In genomic region chr5:35050541-35051126, GRCh38 we compare ENCODE assay signal across 20 cellular contexts. TPM values are rescaled to one million over a fixed set of nuclear protein-coding genes. Genes with fewer than 3 reads are reported as not detected.
DNase-seq lines count a peak whose midpoint lies in the region; ATAC-seq, FAIRE-seq and TF ChIP-seq lines count a peak whose summit lies in the region.
"Had no signal": no experiment of that assay in that cellular context is flagged by ENCODE, and none has a peak within 500 bp of the region (broad histone marks: within the 10 kb centered on the region; RNA-seq: fewer than 3 reads in every experiment).

No MANE protein-coding gene starts in this region.

- no peaks in the 10 kb centered on the region for H3K36me3 ChIP-seq in hepatocyte (replicated peaks; ENCODE audit: insufficient read depth, low read depth)
- H3K36me3 ChIP-seq in HepG2 (replicated peaks in 1 of 2; ENCODE audit: control insufficient read depth in 1 of 2, insufficient read depth in 2 of 2, low read length in 2 of 2): no peaks in the 10 kb centered on the region
- H3K36me3 ChIP-seq in pancreas: no peaks in the 10 kb centered on the region
- H3K36me3 ChIP-seq in adrenal gland (replicated peaks in 1 of 2): no peaks in the 10 kb centered on the region

- in situ Hi-C loops in HepG2 (cut with HindIII; ENCODE audit: extremely low pct_ligation_motif_present, low pct_unique_long_range_greater_than_20kb): no loop called here

- H3K27ac ChIP-seq in hepatocyte: peak overlapping the region; percentile 72
- no peak overlapping the region for H3K27ac ChIP-seq in HepG2 (ENCODE audit: extremely low read length, insufficient read depth, low read length)
- no peak overlapping the region for H3K27ac ChIP-seq in pancreas
- H3K27ac ChIP-seq in adrenal gland: no peak overlapping the region
- H3K27ac ChIP-seq: GM23248 had no signal

- H3K79me2 ChIP-seq in hepatocyte: no peaks in the 10 kb centered on the region
- H3K79me2 ChIP-seq in HepG2 (ENCODE audit: insufficient read depth, low read length): no peaks in the 10 kb centered on the region

- H2AFZ ChIP-seq in hepatocyte: no peak overlapping the region
- no peak overlapping the region for H2AFZ ChIP-seq in HepG2 (ENCODE audit: low read length)
- H2AFZ ChIP-seq: GM23248 had no signal

- no peak overlapping the region for H3K4me3 ChIP-seq in hepatocyte
- H3K4me3 ChIP-seq in HepG2 (replicated peaks in 1 of 3; ENCODE audit: insufficient read depth in 1 of 3, low read depth in 2 of 3, low read length in 3 of 3): no peak overlapping the region
- no peak overlapping the region for H3K4me3 ChIP-seq in pancreas
- no peak overlapping the region for H3K4me3 ChIP-seq in adrenal gland
- H3K4me3 ChIP-seq: GM23248 had no signal

- no peak for TF ChIP-seq POLR2A in HepG2 (IDR thresholded peaks at IDR 0.05; ENCODE audit: insufficient read depth in 1 of 2, low read depth in 2 of 2, low read length in 2 of 2)
- TF ChIP-seq POLR2A in adrenal gland (IDR thresholded peaks at IDR 0.05): no peak

- H3K9me2 ChIP-seq in hepatocyte (replicated peaks; ENCODE audit: insufficient read depth): no peaks in the 10 kb centered on the region

- no peak for TF ChIP-seq RAD21 in HepG2 (CRISPR knock-in tag; IDR thresholded peaks at IDR 0.05)

- TF ChIP-seq EP300 in HepG2 (IDR thresholded peaks at IDR 0.05; ENCODE audit: low read depth in 2 of 2, low read length in 2 of 2) (peak in 1 of 2 experiments; percentile 21; a peak in 1 of 4 replicates), HepG2 (CRISPR knock-in tag; IDR thresholded peaks at IDR 0.05; ENCODE audit: borderline replicate concordance) (no peak)

- H3K4me2 ChIP-seq in hepatocyte (peak overlapping the region; percentile 47), HepG2 (ENCODE audit: low read depth, low read length) (peak overlapping the region; percentile 41)

- H3K9me3 ChIP-seq in hepatocyte (ENCODE audit: low read depth): no peaks in the 10 kb centered on the region
- no peaks in the 10 kb centered on the region for H3K9me3 ChIP-seq in HepG2 (ENCODE audit: low read length)
- H3K9me3 ChIP-seq in pancreas: no peaks in the 10 kb centered on the region
- H3K9me3 ChIP-seq in adrenal gland (replicated peaks in 1 of 3): no peaks in the 10 kb centered on the region

- H3K9ac ChIP-seq in HepG2 (ENCODE audit: insufficient read depth, low read depth, low read length): no peak overlapping the region
- H3K9ac ChIP-seq: GM23248 had no signal

- TF ChIP-seq CTCF in hepatocyte (IDR thresholded peaks at IDR 0.05; ENCODE audit: poor library complexity): no peak
- TF ChIP-seq CTCF in HepG2 (CRISPR knock-in tag; IDR thresholded peaks at IDR 0.05): no peak
- TF ChIP-seq CTCF in pancreas (IDR thresholded peaks at IDR 0.05): no peak
- no peak for TF ChIP-seq CTCF in adrenal gland (IDR thresholded peaks at IDR 0.05)

- intact Hi-C loops in HepG2 (cut with micrococcal nuclease; ENCODE audit: unreplicated experiment) (no loop called here), pancreas (cut with DNase I) (no loop called here), adrenal gland (cut with DNase I) (no loop called here)

- H3K27me3 ChIP-seq in hepatocyte (no peaks in the 10 kb centered on the region), HepG2 (ENCODE audit: control insufficient read depth in 1 of 2, insufficient read depth in 2 of 2, low read length in 2 of 2) (no peaks in the 10 kb centered on the region), pancreas (no peaks in the 10 kb centered on the region), adrenal gland (no peaks in the 10 kb centered on the region)

- FAIRE-seq in HepG2 (lab: Jason Lieb, UNC): peak; percentile 23
- FAIRE-seq in pancreas (lab: Jason Lieb, UNC): no peak
- FAIRE-seq: G401.6, GM12892, H1 had no signal

- CTCF ChIA-PET in HepG2 (lab: Yijun Ruan, JAX; ENCODE audit: low intra/inter-chr PET ratio, low total read pairs): no interaction called here

- 66% methylated on average over 3 of the region's 3 CpGs for WGBS in hepatocyte (ENCODE audit: low lambda C conversion rate, missing lambda C conversion rate)
- WGBS in HepG2 (ENCODE audit: low lambda C conversion rate): 22% methylated on average over 3 of the region's 3 CpGs
- 42% methylated on average over 3 of the region's 3 CpGs for WGBS in pancreas, 2 donors
- WGBS in adrenal gland, 4 donors: 79 to 86% (median 85%) methylated on average over 3 of the region's 3 CpGs

- BruUV-seq in HepG2 (replicated peaks; lab: Mats Ljungman, UMichigan): no TSS peak

- H4K20me1 ChIP-seq in hepatocyte (ENCODE audit: insufficient read depth, poor library complexity, severe bottlenecking) (no peaks in the 10 kb centered on the region), HepG2 (ENCODE audit: insufficient read depth, low read length) (no peaks in the 10 kb centered on the region)

- peaks cover 11% of the 10 kb centered on the region for H3K4me1 ChIP-seq in hepatocyte (ENCODE audit: insufficient read depth)
- H3K4me1 ChIP-seq in HepG2 (ENCODE audit: insufficient read depth, low read length): peaks cover 52% of the 10 kb centered on the region
- H3K4me1 ChIP-seq in pancreas: peaks cover 0 to 7% (median 4%) of the 10 kb centered on the region in 3 donors
- no peaks in the 10 kb centered on the region for H3K4me1 ChIP-seq in adrenal gland (replicated peaks in 1 of 2)

- DNase-seq in hepatocyte (ENCODE audit: low spot score): peak; percentile 29
- peak; percentile 34 for DNase-seq in HepG2 (ENCODE audit: low spot score)
- DNase-seq in pancreas: no peak
- no peak for DNase-seq in adrenal gland
- no peak for DNase-seq in germinal center (ENCODE audit: low spot score)
- DNase-seq: C1 segment of cervical spinal cord; CD4-positive, alpha-beta memory T cell; COR-L47; DMS153; DND-41; GM23248; H7; HCEC 1CT had no signal

- POLR2A ChIA-PET in HepG2 (lab: Yijun Ruan, JAX): no interaction called here

- ATAC-seq in HepG2: peak; percentile 82
- peak in 3 of 4 donors; percentile 55 to 70 (median 56) for ATAC-seq in pancreas
- no peak for ATAC-seq in HG02981 (IDR thresholded peaks at IDR 0.05; ENCODE audit: unreplicated experiment)

RNA-seq across cellular contexts. Expression of gene AGXT2, which starts 2.9 kb away (rescaled TPM):
- total RNA-seq in hepatocyte: 8.0 and 8.1 TPM in 2 replicates
- polyA plus RNA-seq in hepatocyte: 5.9 and 10.6 TPM in 2 replicates
- total RNA-seq in HepG2 (2016; rRNA removed; fragmentation: Illumina TruSeq; extraction: Trizol): 0.13 TPM in 1 of 2 replicates, not detected in the other
- total RNA-seq in HepG2 (2016; cell fraction: cytosol; rRNA removed; fragmentation: Illumina TruSeq; extraction: Trizol; ENCODE audit: low read depth): not detected in 2 replicates
- total RNA-seq in HepG2 (2016; cell fraction: insoluble cytoplasmic fraction; rRNA removed; fragmentation: Illumina TruSeq; extraction: Trizol): 0.19 TPM in 1 of 2 replicates, not detected in the other
- not detected in 2 replicates for total RNA-seq in HepG2 (2016; cell fraction: membrane; rRNA removed; fragmentation: Illumina TruSeq; extraction: Trizol)
- total RNA-seq in HepG2 (2016; cell fraction: nucleus; rRNA removed; fragmentation: Illumina TruSeq; extraction: Trizol): not detected in 2 replicates
- 0.04 and 0.05 TPM in 2 replicates for polyA plus RNA-seq in HepG2 (2011; rRNA removed)
- not detected in 2 replicates for polyA plus RNA-seq in HepG2 (2011; cell fraction: cytosol; rRNA removed)
- polyA plus RNA-seq in HepG2 (2011; cell fraction: nucleus; rRNA removed): not detected in 2 replicates
- polyA plus RNA-seq in HepG2 (2012): 0.19 TPM in 1 of 2 replicates, not detected in the other
- not detected in 2 replicates for polyA plus RNA-seq in HepG2 (2016; cell fraction: cytosol; fragmentation: Illumina TruSeq; extraction: Trizol; ENCODE audit: low read depth)
- 0.14 and 0.30 TPM in 2 replicates for polyA plus RNA-seq in HepG2 (2016; cell fraction: insoluble cytoplasmic fraction; fragmentation: Illumina TruSeq; extraction: Trizol; ENCODE audit: low read depth)
- polyA plus RNA-seq in HepG2 (2016; cell fraction: membrane; fragmentation: Illumina TruSeq; extraction: Trizol; ENCODE audit: low read depth): not detected in 2 replicates
- not detected in 2 replicates for polyA plus RNA-seq in HepG2 (2016; cell fraction: nucleus; fragmentation: Illumina TruSeq; extraction: Trizol; ENCODE audit: insufficient read depth, low read depth)
- polyA minus RNA-seq in HepG2 (2011; rRNA and poly(A)+ RNA removed; ENCODE audit: low replicate concordance): 0.08 TPM in 1 of 2 replicates, not detected in the other
- not detected in 2 replicates for polyA minus RNA-seq in HepG2 (2011; cell fraction: cytosol; rRNA and poly(A)+ RNA removed)
- polyA minus RNA-seq in HepG2 (2011; cell fraction: nucleus; rRNA and poly(A)+ RNA removed): not detected in 2 replicates
- not detected for total RNA-seq in pancreas
- polyA plus RNA-seq in pancreas: not detected
- total RNA-seq in adrenal gland: not detected
- under 1 TPM in 1 of 3 donors, not detected in 2; 0.11 TPM for polyA plus RNA-seq in adrenal gland
- total RNA-seq: A172; A673; CD4-positive, alpha-beta memory T cell; GM23248; H1; H7 had no signal
- polyA plus RNA-seq: BJ; CD4-positive, alpha-beta memory T cell; GM23248; H1 had no signal

Comparison
In these comparisons a context has a peak if more than half of its experiments do, and no peak if none do; other contexts are left out.
1. DNase-seq: peak in hepatocyte (single experiment) and HepG2 (single experiment); none in pancreas (0 of 6), adrenal gland (0 of 7) and germinal center (single experiment).